9 cellular contexts compared by ENCODE assay signal in genomic region chr12:56590237-56590830, GRCh38. TPM values are rescaled to one million over a fixed set of nuclear protein-coding genes. Genes with fewer than 3 reads are reported as not detected.
DNase-seq lines count a peak whose midpoint lies in the region; ATAC-seq, FAIRE-seq and TF ChIP-seq lines count a peak whose summit lies in the region.
"Had no signal": no experiment of that assay in that cellular context is flagged by ENCODE, and none has a peak within 500 bp of the region (broad histone marks: within the 10 kb centered on the region; RNA-seq: fewer than 3 reads in every experiment).

No MANE protein-coding gene starts in this region.

- in situ Hi-C loops in GM13976 (cut with MboI; ENCODE audit: low sequenced_read_pairs, unreplicated experiment): no loop called here

- H3K4me3 ChIP-seq in choroid plexus epithelial cell (ENCODE audit: low read depth, low read length): no peak overlapping the region
- no peak overlapping the region for H3K4me3 ChIP-seq in small intestine (ENCODE audit: low read depth in 1 of 2, low read length in 2 of 2)
- H3K4me3 ChIP-seq: gastrocnemius medialis had no signal

- H3K36me3 ChIP-seq in small intestine (ENCODE audit: control insufficient read depth in 2 of 2, insufficient read depth in 2 of 2, low read length in 2 of 2): peaks cover 0 to 2% of the 10 kb centered on the region in 2 donors

- ATAC-seq in omental fat pad (ENCODE audit: low FRiP score) (no peak), GM21786 (IDR thresholded peaks at IDR 0.05; ENCODE audit: unreplicated experiment) (no peak)
- ATAC-seq: gastrocnemius medialis had no signal

- H3K27me3 ChIP-seq in small intestine (ENCODE audit: control insufficient read depth in 2 of 2, insufficient read depth in 2 of 2, low read length in 2 of 2): no peaks in the 10 kb centered on the region
- H3K27me3 ChIP-seq: gastrocnemius medialis had no signal

- no peak overlapping the region for H3K27ac ChIP-seq in small intestine (ENCODE audit: low read depth in 1 of 2, low read length in 1 of 2)
- H3K27ac ChIP-seq: gastrocnemius medialis had no signal

- H3K4me1 ChIP-seq in small intestine (ENCODE audit: control insufficient read depth in 2 of 2, insufficient read depth in 1 of 2, low read depth in 1 of 2, low read length in 1 of 2): no peaks in the 10 kb centered on the region
- H3K4me1 ChIP-seq: gastrocnemius medialis had no signal

- WGBS in small intestine, 3 donors: 58 to 66% (median 62%) methylated on average over 3 of the region's 3 CpGs

- TF ChIP-seq CTCF in GM13976 (IDR thresholded peaks at IDR 0.05; ENCODE audit: borderline replicate concordance, control extremely low read depth, extremely low read depth, insufficient read depth, missing control alignments) (peak; percentile 49), choroid plexus epithelial cell (conservative IDR thresholded peaks at IDR 0.05; ENCODE audit: low read depth, low read length) (peak; percentile 78), omental fat pad (IDR thresholded peaks at IDR 0.05) (no peak)

- no peak for FAIRE-seq in small intestine (lab: Jason Lieb, UNC)

- H3K9me3 ChIP-seq in small intestine (ENCODE audit: control insufficient read depth, low read depth): no peaks in the 10 kb centered on the region
- H3K9me3 ChIP-seq: gastrocnemius medialis had no signal

- DNase-seq in AML-193 (lab: John Stamatoyannopoulos, UW): peak; percentile 22 to 24
- no peak for DNase-seq in GM13976 (ENCODE audit: low spot score)
- DNase-seq in NCI-H82 (lab: John Stamatoyannopoulos, UW): peak; percentile 77
- DNase-seq in choroid plexus epithelial cell (ENCODE audit: low read depth): peak; percentile 64
- peak; percentile 35 for DNase-seq in small intestine
- no peak for DNase-seq in omental fat pad (ENCODE audit: low spot score)
- DNase-seq in COLO668 (lab: John Stamatoyannopoulos, UW; ENCODE audit: unreplicated experiment): no peak

RNA-seq across cellular contexts. Expression of gene BAZ2A, which starts 39.8 kb away (rescaled TPM):
- polyA plus RNA-seq in small intestine: 10 to 100 TPM; 19.2 to 30.7 (median 21.2) TPM
- total RNA-seq in omental fat pad: 100 to 1,000 TPM in 1 of 4 donors, 10 to 100 TPM in 3; 43.1 to 124 (median 74.1) TPM

RNA-seq across cellular contexts. Expression of gene ATP5F1B, which starts 55.5 kb away (rescaled TPM):
- polyA plus RNA-seq in small intestine: 1,000 to 10,000 TPM in 2 of 3 donors, 100 to 1,000 TPM in 1; 898 to 1,455 (median 1,096) TPM
- total RNA-seq in omental fat pad: 100 to 1,000 TPM; 368 to 495 (median 458) TPM

Comparison
In these comparisons a context has a peak if more than half of its experiments do, and no peak if none do; other contexts are left out.
1. DNase-seq: peak in AML-193 (2 of 2), NCI-H82 (single experiment), choroid plexus epithelial cell (single experiment) and small intestine (single experiment); none in GM13976 (single experiment), omental fat pad (single experiment) and COLO668 (single experiment).
2. CTCF ChIP-seq: peak in GM13976 (single experiment) and choroid plexus epithelial cell (single experiment); none in omental fat pad (0 of 3).